ENCODE assay signal across 12 cellular contexts in the genomic region with DNA sequence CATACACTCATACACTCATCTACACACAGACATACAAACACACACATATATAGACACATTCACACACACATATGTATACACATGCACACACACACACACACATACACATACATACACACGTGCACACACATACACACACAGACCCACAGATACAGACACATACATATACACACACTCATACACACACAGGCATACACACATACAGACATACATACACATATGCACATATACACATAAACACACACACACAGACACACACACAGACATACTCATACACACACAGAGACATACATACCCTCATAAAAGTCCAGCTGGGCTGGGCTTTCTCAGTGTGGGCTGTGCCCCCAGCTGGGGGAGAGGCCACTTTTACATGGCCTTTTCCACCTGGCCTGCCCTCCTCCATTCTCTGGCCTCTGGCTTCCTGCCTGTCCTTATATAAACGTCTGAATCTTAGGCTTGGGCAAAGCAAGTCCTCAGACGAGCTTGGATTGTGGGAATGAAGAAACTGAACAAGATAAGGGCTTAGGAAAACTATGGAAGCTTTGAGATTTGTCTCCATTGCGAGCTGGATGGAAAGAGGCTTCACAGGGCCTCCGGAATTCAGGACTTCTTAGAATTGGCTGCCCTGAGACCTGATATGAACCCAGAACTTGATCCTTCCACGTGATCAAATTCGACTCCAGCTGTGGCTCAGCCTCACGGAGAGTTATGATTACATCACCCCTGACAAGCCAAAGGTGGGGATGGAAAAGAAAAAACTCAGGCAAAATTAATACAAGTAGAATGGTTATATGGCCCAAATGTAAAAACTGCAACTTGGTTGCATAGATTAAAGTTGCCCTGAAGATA. TPM values are rescaled to one million over a fixed set of nuclear protein-coding genes. Genes with fewer than 3 reads are reported as not detected.
DNase-seq lines count a peak whose midpoint lies in the region; ATAC-seq and TF ChIP-seq lines count a peak whose summit lies in the region.
"Had no signal": no experiment of that assay in that cellular context is flagged by ENCODE, and none has a peak within 500 bp of the region (broad histone marks: within the 10 kb centered on the region; RNA-seq: fewer than 3 reads in every experiment).

No MANE protein-coding gene starts in this region.

- no peaks in the 10 kb centered on the region for H3K36me3 Mint-ChIP-seq in type B pancreatic cell
- no peaks in the 10 kb centered on the region for H3K36me3 Mint-ChIP-seq in activated CD4-positive, alpha-beta T cell treated with anti-CD3 and anti-CD28 coated beads, Interleukin-2, amount 10 ng/mL, durations not matched to agents 7 days and 5 days (ENCODE audit: low read depth)
- H3K36me3 Mint-ChIP-seq: naive B cell had no signal

- no peak for TF ChIP-seq CTCF in type B pancreatic cell (conservative IDR thresholded peaks at IDR 0.05)

- no peak for DNase-seq in Right ventricle myocardium inferior (ENCODE audit: missing footprints)
- DNase-seq in cardiac septum (ENCODE audit: low spot score): no peak
- peak; percentile 71 for DNase-seq in dedifferentiated amniotic fluid mesenchymal stem cell (ENCODE audit: extremely low spot score)
- DNase-seq in iris pigment epithelial cell (ENCODE audit: low read depth): peak; percentile 62
- no peak for DNase-seq in type B pancreatic cell (ENCODE audit: extremely low spot score, unreplicated experiment)
- no peak for DNase-seq in activated CD4-positive, alpha-beta T cell treated with anti-CD3 and anti-CD28 coated beads, Interleukin-2, amount 10 ng/mL, durations not matched to agents 7 days and 5 days
- DNase-seq in D341Med (ENCODE audit: low spot score): no peak
- DNase-seq in mucosa of gallbladder (ENCODE audit: low spot score): no peak
- DNase-seq: naive B cell, NCI-H1930, T-helper 1 cell, upper lobe of left lung had no signal

- H3K4me1 Mint-ChIP-seq in type B pancreatic cell (ENCODE audit: unreplicated experiment): peaks cover 12% of the 10 kb centered on the region
- no peaks in the 10 kb centered on the region for H3K4me1 Mint-ChIP-seq in activated CD4-positive, alpha-beta T cell treated with anti-CD3 and anti-CD28 coated beads, Interleukin-2, amount 10 ng/mL, durations not matched to agents 7 days and 5 days

- POLR2A ChIA-PET in activated CD4-positive, alpha-beta T cell treated with anti-CD3 and anti-CD28 coated beads, Interleukin-2, amount 10 ng/mL, durations not matched to agents 7 days and 5 days (lab: Charles Lee): interaction anchor here (0.5 kb wide), 1 partner anchor 248 kb away, joined by 3 read pairs; no protein-coding TSS in a partner anchor

- CTCF ChIA-PET in activated CD4-positive, alpha-beta T cell treated with anti-CD3 and anti-CD28 coated beads, Interleukin-2, amount 10 ng/mL, durations not matched to agents 7 days and 5 days (lab: Charles Lee): no interaction called here

- H3K27me3 Mint-ChIP-seq in type B pancreatic cell: peaks cover 3% of the 10 kb centered on the region
- peaks cover 3% of the 10 kb centered on the region for H3K27me3 Mint-ChIP-seq in activated CD4-positive, alpha-beta T cell treated with anti-CD3 and anti-CD28 coated beads, Interleukin-2, amount 10 ng/mL, durations not matched to agents 7 days and 5 days
- H3K27me3 Mint-ChIP-seq: naive B cell had no signal

- ATAC-seq in Right ventricle myocardium inferior: peak; percentile 73

- intact Hi-C loops in Right ventricle myocardium inferior (cut with DNase I) (no loop called here), cardiac septum (cut with DNase I) (no loop called here)

- peak overlapping the region; percentile 7 for H3K4me3 Mint-ChIP-seq in type B pancreatic cell
- no peak overlapping the region for H3K4me3 Mint-ChIP-seq in activated CD4-positive, alpha-beta T cell treated with anti-CD3 and anti-CD28 coated beads, Interleukin-2, amount 10 ng/mL, durations not matched to agents 7 days and 5 days
- H3K4me3 Mint-ChIP-seq: naive B cell had no signal

- H3K9me3 Mint-ChIP-seq in type B pancreatic cell: no peaks in the 10 kb centered on the region
- H3K9me3 Mint-ChIP-seq in activated CD4-positive, alpha-beta T cell treated with anti-CD3 and anti-CD28 coated beads, Interleukin-2, amount 10 ng/mL, durations not matched to agents 7 days and 5 days: no peaks in the 10 kb centered on the region
- H3K9me3 Mint-ChIP-seq: naive B cell had no signal

- H3K27ac Mint-ChIP-seq in type B pancreatic cell: no peak overlapping the region
- no peak overlapping the region for H3K27ac Mint-ChIP-seq in activated CD4-positive, alpha-beta T cell treated with anti-CD3 and anti-CD28 coated beads, Interleukin-2, amount 10 ng/mL, durations not matched to agents 7 days and 5 days
- H3K27ac Mint-ChIP-seq: naive B cell had no signal

RNA-seq across cellular contexts. Expression of a gene that starts 22.5 kb away (rescaled TPM):
- total RNA-seq in Right ventricle myocardium inferior (1,033 TPM), cardiac septum (486 TPM), type B pancreatic cell (ENCODE audit: low replicate concordance) (291 and 483 TPM in 2 replicates), mucosa of gallbladder (2,306 TPM)
- total RNA-seq in activated CD4-positive, alpha-beta T cell treated with anti-CD3 and anti-CD28 coated beads, Interleukin-2, amount 10 ng/mL, durations not matched to agents 7 days and 5 days: 1 to 10 TPM; 1.6 to 2.1 TPM

RNA-seq across cellular contexts. Expression of a gene that starts 28.6 kb away (rescaled TPM):
- total RNA-seq in Right ventricle myocardium inferior (not detected), cardiac septum (not detected), type B pancreatic cell (ENCODE audit: low replicate concordance) (2.1 and 56.8 TPM in 2 replicates), mucosa of gallbladder (3.7 TPM)
- total RNA-seq in activated CD4-positive, alpha-beta T cell treated with anti-CD3 and anti-CD28 coated beads, Interleukin-2, amount 10 ng/mL, durations not matched to agents 7 days and 5 days: not detected
- total RNA-seq: upper lobe of left lung had no signal

RNA-seq across cellular contexts. Expression of a gene that starts 54.5 kb away (rescaled TPM):
- total RNA-seq in Right ventricle myocardium inferior: not detected
- not detected for total RNA-seq in cardiac septum
- not detected in 2 replicates for total RNA-seq in type B pancreatic cell (ENCODE audit: low replicate concordance)
- total RNA-seq in activated CD4-positive, alpha-beta T cell treated with anti-CD3 and anti-CD28 coated beads, Interleukin-2, amount 10 ng/mL, durations not matched to agents 7 days and 5 days: not detected
- not detected for total RNA-seq in mucosa of gallbladder
- total RNA-seq: upper lobe of left lung had no signal

Comparison
In these comparisons a context has a peak if more than half of its experiments do, and no peak if none do; other contexts are left out.
1. DNase-seq: peak in dedifferentiated amniotic fluid mesenchymal stem cell (single experiment) and iris pigment epithelial cell (single experiment); none in Right ventricle myocardium inferior (single experiment), cardiac septum (single experiment), type B pancreatic cell (single experiment), activated CD4-positive, alpha-beta T cell treated with anti-CD3 and anti-CD28 coated beads, Interleukin-2, amount 10 ng/mL, durations not matched to agents 7 days and 5 days (single experiment), D341Med (single experiment) and mucosa of gallbladder (single experiment).
2. RNA of a gene that starts 22.5 kb away (total RNA-seq): 2,306 TPM in mucosa of gallbladder (single experiment), 1,033 TPM in Right ventricle myocardium inferior (single experiment), 486 TPM in cardiac septum (single experiment) and 291 to 483 TPM in type B pancreatic cell; 1.6 to 2.1 TPM in activated CD4-positive, alpha-beta T cell treated with anti-CD3 and anti-CD28 coated beads, Interleukin-2, amount 10 ng/mL, durations not matched to agents 7 days and 5 days; every median in the first group is over 10 times any median in the second.